21 cellular contexts compared by ENCODE assay signal in the genomic region with DNA sequence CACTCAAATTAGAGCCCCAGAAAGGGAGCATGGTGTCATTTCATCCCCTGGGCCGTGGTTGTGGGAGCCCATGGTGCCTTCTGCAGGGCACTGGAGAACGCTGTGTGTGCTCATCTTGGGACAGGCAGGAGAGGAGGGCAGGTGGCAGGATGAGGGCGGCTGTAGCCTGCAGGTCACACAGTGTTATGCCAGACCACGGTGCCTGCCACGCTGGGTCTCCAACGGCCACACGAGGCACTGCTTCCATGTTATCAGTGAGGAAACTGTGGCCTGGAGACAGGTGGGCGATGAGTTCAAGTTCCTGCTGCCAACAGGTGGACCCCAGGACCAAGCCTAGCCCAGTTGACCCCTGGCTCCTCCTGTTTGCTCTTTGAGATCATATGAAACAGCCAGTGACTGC. TPM values are rescaled to one million over a fixed set of nuclear protein-coding genes. Genes with fewer than 3 reads are reported as not detected.
DNase-seq lines count a peak whose midpoint lies in the region; ATAC-seq and TF ChIP-seq lines count a peak whose summit lies in the region.
"Had no signal": no experiment of that assay in that cellular context is flagged by ENCODE, and none has a peak within 500 bp of the region (broad histone marks: within the 10 kb centered on the region; RNA-seq: fewer than 3 reads in every experiment).

No MANE protein-coding gene starts in this region.

- ATAC-seq in GM19395 (IDR thresholded peaks at IDR 0.05; ENCODE audit: unreplicated experiment), result no peak

- no peak overlapping the region for H3K27ac Mint-ChIP-seq in neural progenitor cell
- H3K27ac Mint-ChIP-seq: activated T-helper 1 cell treated with anti-CD3 and anti-CD28 coated beads, Interleukin-12 subunit alpha, Interleukin-12 subunit beta, Interleukin-2, Interleukin-4 antibody, amounts not matched to agents 30 ng/mL and 10 ng/mL and 1 ng/mL, durations not matched to agents 14 hours and 24 hours and 36 hours; T-helper 1 cell treated with Interleukin-12 subunit alpha and Interleukin-12 subunit beta and Interleukin-4 antibody, amounts not matched to agents 30 μg/mL and 1 μg/mL, for 36 hours had no signal

- H2AFZ ChIP-seq in OCI-LY7 (ENCODE audit: low read length) (no peak overlapping the region), neural progenitor cell (replicated peaks) (no peak overlapping the region)

- TF ChIP-seq CTCF in GM12873 (IDR thresholded peaks at IDR 0.05; ENCODE audit: insufficient read depth, low read depth, low read length, missing control alignments), result peak; percentile 41
- TF ChIP-seq CTCF in OCI-LY7 (conservative IDR thresholded peaks at IDR 0.05; ENCODE audit: low read length), result peak; percentile 58
- peak; percentile 23 for TF ChIP-seq CTCF in neural progenitor cell (IDR thresholded peaks at IDR 0.05)
- TF ChIP-seq CTCF in A673 (conservative IDR thresholded peaks at IDR 0.05; ENCODE audit: low read depth, low read length), result no peak

- H3K27me3 Mint-ChIP-seq in neural progenitor cell (ENCODE audit: insufficient read depth, low read depth), result peaks cover 10% of the 10 kb centered on the region

- BruUV-seq in OCI-LY7 (replicated peaks; lab: Mats Ljungman, UMichigan) (no TSS peak), A673 (replicated peaks; lab: Mats Ljungman, UMichigan) (no TSS peak)

- no peaks in the 10 kb centered on the region for H3K36me3 Mint-ChIP-seq in neural progenitor cell

- no peak overlapping the region for H3K4me3 Mint-ChIP-seq in neural progenitor cell
- H3K4me3 Mint-ChIP-seq: activated T-helper 1 cell treated with anti-CD3 and anti-CD28 coated beads, Interleukin-12 subunit alpha, Interleukin-12 subunit beta, Interleukin-2, Interleukin-4 antibody, amounts not matched to agents 30 ng/mL and 10 ng/mL and 1 ng/mL, durations not matched to agents 14 hours and 24 hours and 36 hours; T-helper 1 cell treated with Interleukin-12 subunit alpha and Interleukin-12 subunit beta and Interleukin-4 antibody, amounts not matched to agents 30 μg/mL and 1 μg/mL, for 36 hours had no signal

- DNase-seq in DMS53 (lab: John Stamatoyannopoulos, UW) (peak; percentile 10), DMS53 treated with DMSO at 0.1 percent for 48 hours (lab: John Stamatoyannopoulos, UW; ENCODE audit: unreplicated experiment) (no peak), OCI-LY7 (ENCODE audit: low spot score) (peak; percentile 54), neural progenitor cell (ENCODE audit: low spot score) (no peak), A673 (ENCODE audit: low spot score) (no peak), GOT3 (lab: John Stamatoyannopoulos, UW) (no peak)
- DNase-seq: 8988T; activated CD4-positive, alpha-beta T cell treated with anti-CD3 and anti-CD28 coated beads, Interleukin-2, amount 50 U/mL, for 1 hour; activated naive CD4-positive, alpha-beta T cell treated with anti-CD3 and anti-CD28 coated beads, Interleukin-2, amount 50 U/mL, for 16 hours; Karpas-422; NCI-H1694 treated with DMSO at 0.1 percent for 48 hours; NCI-H2171 treated with DMSO at 0.1 percent for 48 hours; NCI-H526; RPMI8226; stimulated activated CD4-positive, alpha-beta T cell treated with anti-CD3 and anti-CD28 coated beads, Interleukin-15, amount 100 ng/mL, for 24 hours; upper lobe of left lung had no signal

- peaks cover 4% of the 10 kb centered on the region for H3F3A ChIP-seq in neural progenitor cell (ENCODE audit: low read depth)

- H3K36me3 ChIP-seq in OCI-LY7 (ENCODE audit: insufficient read depth, low read length) (no peaks in the 10 kb centered on the region), neural progenitor cell (no peaks in the 10 kb centered on the region), A673 (ENCODE audit: insufficient read depth, low read length, poor library complexity, severe bottlenecking) (no peaks in the 10 kb centered on the region)
- H3K36me3 ChIP-seq: upper lobe of left lung had no signal

- no peak overlapping the region for H3K9ac ChIP-seq in neural progenitor cell

- no peaks in the 10 kb centered on the region for H3K9me2 ChIP-seq in OCI-LY7 (ENCODE audit: insufficient read depth, low read length)

- intact Hi-C loops in OCI-LY7 (cut with micrococcal nuclease; ENCODE audit: unreplicated experiment) (no loop called here), A673 (cut with micrococcal nuclease; ENCODE audit: unreplicated experiment) (no loop called here)

- CTCF ChIA-PET in OCI-LY7 (lab: Charles Lee; ENCODE audit: unreplicated experiment) (interaction anchor here (1.5 kb wide), 1 partner anchor 20 kb away, joined by 5 read pairs; no protein-coding TSS in a partner anchor), A673 (lab: Charles Lee) (no interaction called here)

- H4K20me1 ChIP-seq in OCI-LY7 (ENCODE audit: insufficient read depth, low read length), result no peaks in the 10 kb centered on the region
- H4K20me1 ChIP-seq in neural progenitor cell (ENCODE audit: low read depth), result no peaks in the 10 kb centered on the region

- H3K27ac ChIP-seq in OCI-LY7 (ENCODE audit: low read depth, low read length, poor library complexity, severe bottlenecking) (peak overlapping the region; percentile 99), neural progenitor cell (no peak overlapping the region), A673 (ENCODE audit: low read depth, low read length, poor library complexity, severe bottlenecking) (no peak overlapping the region)
- H3K27ac ChIP-seq: upper lobe of left lung had no signal

- H3K9me3 ChIP-seq in OCI-LY7 (ENCODE audit: low read length) (no peaks in the 10 kb centered on the region), neural progenitor cell (ENCODE audit: low read depth) (no peaks in the 10 kb centered on the region), A673 (ENCODE audit: low read depth, low read length, poor library complexity, severe bottlenecking) (no peaks in the 10 kb centered on the region)
- H3K9me3 ChIP-seq: upper lobe of left lung had no signal

- H3K4me1 ChIP-seq in OCI-LY7 (ENCODE audit: insufficient read depth, low read length, poor library complexity, severe bottlenecking) (peaks cover 96% of the 10 kb centered on the region), neural progenitor cell (peaks cover 25% of the 10 kb centered on the region), A673 (ENCODE audit: insufficient read depth, low read length, poor library complexity, severe bottlenecking) (peaks cover 10% of the 10 kb centered on the region)

- H3K27me3 ChIP-seq in neural progenitor cell (peaks cover 22% of the 10 kb centered on the region), A673 (replicated peaks; ENCODE audit: insufficient read depth, low read depth, low read length, poor library complexity) (no peaks in the 10 kb centered on the region)
- H3K27me3 ChIP-seq: upper lobe of left lung had no signal

- POLR2A ChIA-PET in OCI-LY7 (lab: Charles Lee), result interaction anchor here (5.3 kb wide), 1 partner anchor 51 kb away, joined by 28 read pairs; no protein-coding TSS in a partner anchor
- POLR2A ChIA-PET in A673 (lab: Charles Lee; ENCODE audit: low non-redundant PET), result no interaction called here

- H3K4me2 ChIP-seq in OCI-LY7 (ENCODE audit: low read length) (peak overlapping the region; percentile 92; the same call in 1 of the 2 replicates), neural progenitor cell (no peak overlapping the region)

- no peak overlapping the region for H3K4me3 ChIP-seq in OCI-LY7 (ENCODE audit: low read depth, low read length, poor library complexity, severe bottlenecking)
- H3K4me3 ChIP-seq in neural progenitor cell, result no peak overlapping the region
- H3K4me3 ChIP-seq in A673 (ENCODE audit: low read depth, low read length, poor library complexity, severe bottlenecking), result no peak overlapping the region
- H3K4me3 ChIP-seq: lung, upper lobe of left lung had no signal

- H3K79me2 ChIP-seq in OCI-LY7 (ENCODE audit: insufficient read depth, low read depth, low read length) (peaks cover 82% of the 10 kb centered on the region), neural progenitor cell (ENCODE audit: low read depth) (no peaks in the 10 kb centered on the region)

- H3K4me1 Mint-ChIP-seq in neural progenitor cell, result peaks cover 23% of the 10 kb centered on the region

- no peaks in the 10 kb centered on the region for H3K9me3 Mint-ChIP-seq in neural progenitor cell
- H3K9me3 Mint-ChIP-seq: activated T-helper 1 cell treated with anti-CD3 and anti-CD28 coated beads, Interleukin-12 subunit alpha, Interleukin-12 subunit beta, Interleukin-2, Interleukin-4 antibody, amounts not matched to agents 30 ng/mL and 10 ng/mL and 1 ng/mL, durations not matched to agents 14 hours and 24 hours and 36 hours; T-helper 1 cell treated with Interleukin-12 subunit alpha and Interleukin-12 subunit beta and Interleukin-4 antibody, amounts not matched to agents 30 μg/mL and 1 μg/mL, for 36 hours had no signal

RNA-seq across cellular contexts. Expression of a gene that starts 21.0 kb away (rescaled TPM):
- 13.2 and 16.7 TPM in 2 replicates for total RNA-seq in OCI-LY7 (2014; rRNA removed; shearing (Covaris generic))
- total RNA-seq in OCI-LY7 (2022), result 17.3 and 18.8 TPM in 2 replicates
- 1.9 and 2.0 TPM in 2 replicates for total RNA-seq in neural progenitor cell (ENCODE audit: low replicate concordance)
- 3.4 and 6.2 TPM in 2 replicates for total RNA-seq in A673 (2021)

Comparison
In these comparisons a context has a peak if more than half of its experiments do, and no peak if none do; other contexts are left out.
1. DNase-seq: peak in DMS53 (single experiment) and OCI-LY7 (single experiment); none in DMS53 treated with DMSO at 0.1 percent for 48 hours (single experiment), neural progenitor cell (single experiment), A673 (single experiment) and GOT3 (single experiment).